ENCODE assay signal across 27 cellular contexts in the genomic region with DNA sequence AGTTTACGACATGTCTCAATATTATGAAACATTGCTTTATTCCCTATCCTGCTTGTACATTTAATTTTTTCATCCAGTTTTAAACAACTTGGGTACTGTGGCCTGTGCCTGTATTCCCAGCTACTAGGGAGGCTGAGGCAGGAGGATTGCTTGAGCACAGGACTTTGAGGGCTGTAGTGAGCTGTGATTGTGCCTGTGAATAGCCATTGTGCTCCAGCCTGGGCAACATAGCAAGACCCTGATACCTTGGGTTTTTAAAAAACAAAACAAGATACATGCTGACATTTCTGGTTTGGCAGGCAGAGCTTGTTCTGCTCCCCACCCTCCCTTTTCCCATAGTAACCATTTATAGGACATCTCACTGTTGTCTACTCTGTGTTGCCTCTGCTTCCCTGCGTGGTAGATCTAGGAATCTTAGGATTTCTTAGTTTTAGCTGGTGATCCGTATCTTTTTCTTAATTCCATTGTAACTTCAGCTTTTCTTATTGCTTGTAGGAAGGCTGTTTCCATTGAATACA.
"Had no signal": no experiment of that assay in that cellular context is flagged by ENCODE, and none has a peak within 500 bp of the region (broad histone marks: within the 10 kb centered on the region; RNA-seq: fewer than 3 reads in every experiment).

No MANE protein-coding gene starts in this region.

- ATAC-seq: activated CD4-positive, CD25-positive, alpha-beta regulatory T cell treated with anti-CD3 and anti-CD28 coated beads, Interleukin-2, amount 50 U/mL, for 24 hours; activated naive CD8-positive, alpha-beta T cell treated with anti-CD3 and anti-CD28 coated beads, Interleukin-2, amount 50 U/mL, for 24 hours; left ventricle myocardium superior; psoas muscle; right cardiac atrium; stimulated activated effector memory CD8-positive, alpha-beta T cell treated with anti-CD3 and anti-CD28 coated beads, Interleukin-12 subunit alpha, Interleukin-12 subunit beta, amount 100 ng/mL, for 72 hours; stimulated activated naive CD8-positive, alpha-beta T cell treated with anti-CD3 and anti-CD28 coated beads, Interleukin-15, amount 100 ng/mL, for 72 hours had no signal

- H3K4me3 ChIP-seq: hepatocyte, ovary, psoas muscle, skin epidermis, suprapubic skin, tibial nerve, vagina had no signal

- H3K27ac Mint-ChIP-seq: activated CD4-positive, alpha-beta memory T cell treated with anti-CD3 and anti-CD28 coated beads, Interleukin-2, amount 10 ng/mL, durations not matched to agents 7 days and 5 days; activated CD4-positive, alpha-beta T cell treated with anti-CD3 and anti-CD28 coated beads, Interleukin-2, amount 10 ng/mL, durations not matched to agents 24 days and 14 days; activated naive CD8-positive, alpha-beta T cell treated with anti-CD3 and anti-CD28 coated beads, Interleukin-2, amount 50 U/mL, for 24 hours; activated T-helper 1 cell treated with anti-CD3 and anti-CD28 coated beads, Interleukin-12 subunit alpha, Interleukin-12 subunit beta, Interleukin-2, Interleukin-4 antibody, amounts not matched to agents 30 ng/mL and 10 ng/mL and 1 ng/mL, durations not matched to agents 14 hours and 24 hours and 36 hours; stimulated activated effector memory CD8-positive, alpha-beta T cell treated with anti-CD3 and anti-CD28 coated beads, Interleukin-12 subunit alpha, Interleukin-12 subunit beta, amount 100 ng/mL, for 72 hours; stimulated activated naive CD8-positive, alpha-beta T cell treated with anti-CD3 and anti-CD28 coated beads, Interleukin-15, amount 100 ng/mL, for 72 hours; T-helper 1 cell treated with Interleukin-12 subunit alpha and Interleukin-12 subunit beta and Interleukin-4 antibody, amounts not matched to agents 30 μg/mL and 1 μg/mL, for 36 hours had no signal

- H3K27me3 ChIP-seq: hepatocyte, neutrophil, ovary, suprapubic skin, tibial nerve, vagina had no signal

- H3K4me2 ChIP-seq: hepatocyte had no signal

- H3K9me3 Mint-ChIP-seq: activated CD4-positive, alpha-beta memory T cell treated with anti-CD3 and anti-CD28 coated beads, Interleukin-2, amount 10 ng/mL, durations not matched to agents 7 days and 5 days; activated CD4-positive, alpha-beta T cell treated with anti-CD3 and anti-CD28 coated beads, Interleukin-2, amount 10 ng/mL, durations not matched to agents 24 days and 14 days; activated naive CD8-positive, alpha-beta T cell treated with anti-CD3 and anti-CD28 coated beads, Interleukin-2, amount 50 U/mL, for 24 hours; activated T-helper 1 cell treated with anti-CD3 and anti-CD28 coated beads, Interleukin-12 subunit alpha, Interleukin-12 subunit beta, Interleukin-2, Interleukin-4 antibody, amounts not matched to agents 30 ng/mL and 10 ng/mL and 1 ng/mL, durations not matched to agents 14 hours and 24 hours and 36 hours; nephron; stimulated activated effector memory CD8-positive, alpha-beta T cell treated with anti-CD3 and anti-CD28 coated beads, Interleukin-12 subunit alpha, Interleukin-12 subunit beta, amount 100 ng/mL, for 72 hours; stimulated activated naive CD8-positive, alpha-beta T cell treated with anti-CD3 and anti-CD28 coated beads, Interleukin-15, amount 100 ng/mL, for 72 hours; T-helper 1 cell treated with Interleukin-12 subunit alpha and Interleukin-12 subunit beta and Interleukin-4 antibody, amounts not matched to agents 30 μg/mL and 1 μg/mL, for 36 hours had no signal

- H3K27ac ChIP-seq: hepatocyte, neutrophil, ovary, psoas muscle, skin epidermis, suprapubic skin, tibial nerve, vagina had no signal

- H3K9me3 ChIP-seq: neutrophil, ovary, psoas muscle, suprapubic skin, tibial nerve, vagina had no signal

- H2AFZ ChIP-seq: hepatocyte had no signal

- H3K4me3 Mint-ChIP-seq: activated CD4-positive, alpha-beta memory T cell treated with anti-CD3 and anti-CD28 coated beads, Interleukin-2, amount 10 ng/mL, durations not matched to agents 7 days and 5 days; activated CD4-positive, alpha-beta T cell treated with anti-CD3 and anti-CD28 coated beads, Interleukin-2, amount 10 ng/mL, durations not matched to agents 24 days and 14 days; activated naive CD8-positive, alpha-beta T cell treated with anti-CD3 and anti-CD28 coated beads, Interleukin-2, amount 50 U/mL, for 24 hours; activated T-helper 1 cell treated with anti-CD3 and anti-CD28 coated beads, Interleukin-12 subunit alpha, Interleukin-12 subunit beta, Interleukin-2, Interleukin-4 antibody, amounts not matched to agents 30 ng/mL and 10 ng/mL and 1 ng/mL, durations not matched to agents 14 hours and 24 hours and 36 hours; nephron; stimulated activated effector memory CD8-positive, alpha-beta T cell treated with anti-CD3 and anti-CD28 coated beads, Interleukin-12 subunit alpha, Interleukin-12 subunit beta, amount 100 ng/mL, for 72 hours; stimulated activated naive CD8-positive, alpha-beta T cell treated with anti-CD3 and anti-CD28 coated beads, Interleukin-15, amount 100 ng/mL, for 72 hours; T-helper 1 cell treated with Interleukin-12 subunit alpha and Interleukin-12 subunit beta and Interleukin-4 antibody, amounts not matched to agents 30 μg/mL and 1 μg/mL, for 36 hours had no signal

- H3K36me3 ChIP-seq: neutrophil, ovary, suprapubic skin, tibial nerve, vagina had no signal

- FAIRE-seq: frontal cortex had no signal

- H3K27me3 Mint-ChIP-seq: activated CD4-positive, alpha-beta memory T cell treated with anti-CD3 and anti-CD28 coated beads, Interleukin-2, amount 10 ng/mL, durations not matched to agents 7 days and 5 days; activated CD4-positive, alpha-beta T cell treated with anti-CD3 and anti-CD28 coated beads, Interleukin-2, amount 10 ng/mL, durations not matched to agents 24 days and 14 days; activated naive CD8-positive, alpha-beta T cell treated with anti-CD3 and anti-CD28 coated beads, Interleukin-2, amount 50 U/mL, for 24 hours; stimulated activated naive CD8-positive, alpha-beta T cell treated with anti-CD3 and anti-CD28 coated beads, Interleukin-15, amount 100 ng/mL, for 72 hours had no signal

- DNase-seq: activated CD4-positive, alpha-beta memory T cell treated with anti-CD3 and anti-CD28 coated beads, Interleukin-2, amount 10 ng/mL, durations not matched to agents 7 days and 5 days; activated CD4-positive, alpha-beta T cell treated with anti-CD3 and anti-CD28 coated beads, Interleukin-2, amount 10 ng/mL, durations not matched to agents 24 days and 14 days; activated gamma-delta T cell; activated naive CD4-positive, alpha-beta T cell treated with anti-CD3 and anti-CD28 coated beads, Interleukin-2, amount 50 U/mL, for 16 hours; activated naive CD8-positive, alpha-beta T cell treated with anti-CD3 and anti-CD28 coated beads, Interleukin-2, amount 50 U/mL, for 24 hours; cortex of kidney; glutamatergic neuron; left ventricle myocardium superior; mammary epithelial cell; midbrain; ovary; psoas muscle; right cardiac atrium; stimulated activated CD4-positive, alpha-beta T cell treated with anti-CD3 and anti-CD28 coated beads, Interleukin-2, amount 100 ng/mL, for 24 hours; stimulated activated naive CD8-positive, alpha-beta T cell treated with anti-CD3 and anti-CD28 coated beads, Interleukin-15, amount 100 ng/mL, for 72 hours had no signal
